ENCODE assay signal across 9 cellular contexts in the genomic region with DNA sequence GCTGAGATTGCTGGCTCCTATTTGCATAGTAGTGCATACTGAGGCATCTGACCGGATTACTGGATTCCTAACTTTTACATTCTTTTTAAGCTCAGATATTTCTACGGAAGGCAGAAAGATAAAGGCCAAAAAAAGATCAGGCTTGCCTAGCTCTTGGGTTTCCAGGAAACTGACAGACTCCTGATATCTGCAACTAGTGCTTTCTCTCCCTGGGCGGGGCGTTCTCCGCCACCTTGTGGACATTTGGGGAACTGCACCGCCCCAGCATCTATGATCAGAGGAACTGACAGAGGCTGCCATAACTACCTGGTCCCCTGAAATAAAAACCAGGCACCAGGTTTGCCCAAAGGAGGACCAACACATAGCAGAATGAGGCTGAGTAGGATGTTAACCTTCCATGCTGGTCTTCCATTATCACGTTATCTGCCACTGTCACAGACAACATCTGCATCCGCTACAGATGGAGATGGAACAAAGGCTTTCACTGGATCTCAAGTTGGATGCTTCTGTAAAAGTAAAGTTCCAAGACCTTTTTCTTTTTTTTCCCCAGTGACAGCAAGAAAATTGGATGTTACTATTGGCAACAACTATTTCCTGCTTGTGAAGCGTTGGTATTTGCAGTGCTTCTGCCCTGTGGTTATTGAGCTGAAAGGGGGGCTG. TPM values are rescaled to one million over a fixed set of nuclear protein-coding genes. Genes with fewer than 3 reads are reported as not detected.
DNase-seq lines count a peak whose midpoint lies in the region; ATAC-seq and TF ChIP-seq lines count a peak whose summit lies in the region.
"Had no signal": no experiment of that assay in that cellular context is flagged by ENCODE, and none has a peak within 500 bp of the region (broad histone marks: within the 10 kb centered on the region; RNA-seq: fewer than 3 reads in every experiment).

No MANE protein-coding gene starts in this region.

- peaks cover 3% of the 10 kb centered on the region for H3K4me1 ChIP-seq in cardiac muscle cell (ENCODE audit: low read depth)

- ATAC-seq in GM21528 (IDR thresholded peaks at IDR 0.05; ENCODE audit: low FRiP score, unreplicated experiment): peak; percentile 91

- H3K4me3 ChIP-seq in cardiac muscle cell: no peak overlapping the region
- H3K4me3 ChIP-seq: skin epidermis had no signal

- peak; percentile 100 for TF ChIP-seq CTCF in cardiac muscle cell (IDR thresholded peaks at IDR 0.05; ENCODE audit: low read depth, low read length)

- DNase-seq in ELR (ENCODE audit: low read depth): peak; percentile 81
- DNase-seq in HuH-7 (ENCODE audit: low spot score): peak; percentile 68
- peak; percentile 57 for DNase-seq in SKM-1 treated with dmso at 0.1 percent for 144 hours (lab: John Stamatoyannopoulos, UW; ENCODE audit: unreplicated experiment)
- DNase-seq in activated naive CD4-positive, alpha-beta T cell treated with anti-CD3 and anti-CD28 coated beads, Interleukin-2, amount 50 U/mL, for 16 hours: peak; percentile 79
- DNase-seq in cardiac muscle cell (ENCODE audit: low read depth in 1 of 2, low spot score in 1 of 2): peak; percentile 76 to 89
- peak; percentile 41 for DNase-seq in renal cortical epithelial cell (ENCODE audit: low read depth)
- no peak for DNase-seq in GF-D8 (lab: John Stamatoyannopoulos, UW)

- no peak overlapping the region for H3K27ac ChIP-seq in cardiac muscle cell

- no peaks in the 10 kb centered on the region for H3K36me3 ChIP-seq in cardiac muscle cell

- no peaks in the 10 kb centered on the region for H3K9me3 ChIP-seq in cardiac muscle cell (ENCODE audit: low read depth)

- no peaks in the 10 kb centered on the region for H3K27me3 ChIP-seq in cardiac muscle cell

RNA-seq across cellular contexts. Expression of gene NT5E, which starts 33.3 kb away (rescaled TPM):
- 0.56 and 0.80 TPM in 2 replicates for total RNA-seq in cardiac muscle cell
- 0.70 and 3.2 TPM in 2 replicates for polyA plus RNA-seq in cardiac muscle cell
- total RNA-seq in renal cortical epithelial cell: 39.3 and 164 TPM in 2 replicates

Comparison
In these comparisons a context has a peak if more than half of its experiments do, and no peak if none do; other contexts are left out.
1. RNA of gene NT5E, which starts 33.3 kb away (total RNA-seq): 39.3 to 164 TPM in renal cortical epithelial cell; 0.56 to 0.80 TPM in cardiac muscle cell; every median in the first group is over 10 times any median in the second.